ENCODE assay signal across 27 cellular contexts in the genomic region with DNA sequence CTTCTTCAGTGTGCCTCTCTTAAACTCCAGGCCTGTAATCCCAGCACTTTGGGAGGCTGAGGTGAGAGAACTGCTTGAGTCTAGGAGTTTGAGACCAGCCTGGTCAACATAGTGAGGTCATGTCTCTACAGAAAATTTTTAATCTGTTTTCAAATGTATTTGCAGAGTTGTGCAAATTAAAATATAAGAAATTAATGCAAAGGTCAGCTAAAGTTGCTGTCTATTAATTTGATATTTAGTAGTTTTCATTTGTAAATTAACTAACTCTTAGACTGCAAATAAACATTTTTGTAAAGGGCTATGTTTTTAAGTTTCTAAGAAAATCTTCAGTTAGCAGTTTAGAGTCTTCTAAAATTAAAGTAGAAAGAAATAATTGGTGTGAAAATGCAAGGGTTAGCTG.
"Had no signal": no experiment of that assay in that cellular context is flagged by ENCODE, and none has a peak within 500 bp of the region (broad histone marks: within the 10 kb centered on the region; RNA-seq: fewer than 3 reads in every experiment).

No MANE protein-coding gene starts in this region.

- H3K27me3 ChIP-seq: brain microvascular endothelial cell, foreskin keratinocyte, heart left ventricle, sigmoid colon, upper lobe of left lung, vagina had no signal

- H3K27ac ChIP-seq: brain microvascular endothelial cell, esophagus muscularis mucosa, foreskin keratinocyte, heart left ventricle, sigmoid colon, vagina had no signal

- DNase-seq: activated B cell treated with CpG ODN at 0.5 μM for 24 hours; activated CD4-positive, alpha-beta T cell treated with anti-CD3 and anti-CD28 coated beads, Interleukin-2, amount 50 U/mL, for 1 hour; activated CD8-positive, alpha-beta T cell treated with anti-CD3 and anti-CD28 coated beads for 36 hours; activated gamma-delta T cell treated with Interleukin-2 at 50 U/mL for 16 hours; activated naive CD4-positive, alpha-beta T cell treated with anti-CD3 and anti-CD28 coated beads, Interleukin-2, amount 50 U/mL, for 16 hours; activated T-cell treated with anti-CD3 and anti-CD28 coated beads, Interleukin-2, amount 50 U/mL, for 4 hours; amniotic stem cell; brain microvascular endothelial cell; cortex of kidney; effector memory CD8-positive, alpha-beta T cell; foreskin keratinocyte; heart left ventricle; hypothalamus; immature natural killer cell; mucosa of descending colon; sigmoid colon; small intestine; stimulated activated CD4-positive, alpha-beta T cell treated with anti-CD3 and anti-CD28 coated beads, Interleukin-4, amount 100 ng/mL, for 24 hours; T-helper 2 cell; upper lobe of left lung had no signal

- ATAC-seq: activated CD8-positive, alpha-beta T cell treated with anti-CD3 and anti-CD28 coated beads for 36 hours; activated T-cell treated with anti-CD3 and anti-CD28 coated beads, Interleukin-2, amount 50 U/mL, for 4 hours; activated T-helper 17 cell treated with anti-CD3 and anti-CD28 coated beads, Interleukin-2, amount 50 U/mL, for 72 hours; effector memory CD8-positive, alpha-beta T cell; foreskin keratinocyte; heart left ventricle; mucosa of descending colon; natural killer cell treated with Interleukin-12 subunit alpha and Interleukin-12 subunit beta and Interleukin-15 and Interleukin-18, amount 100 ng/mL, for 72 hours; stimulated activated effector memory CD8-positive, alpha-beta T cell treated with anti-CD3 and anti-CD28 coated beads, Interleukin-12 subunit alpha, Interleukin-12 subunit beta, amount 100 ng/mL, for 72 hours had no signal

- H3K4me3 ChIP-seq: esophagus muscularis mucosa, heart left ventricle, mucosa of descending colon, sigmoid colon, upper lobe of left lung, vagina had no signal

- H3K27ac Mint-ChIP-seq: activated B cell treated with CpG ODN at 0.5 μM for 24 hours; activated CD8-positive, alpha-beta T cell treated with anti-CD3 and anti-CD28 coated beads for 36 hours; activated T-helper 17 cell treated with anti-CD3 and anti-CD28 coated beads, Interleukin-2, amount 50 U/mL, for 72 hours; effector memory CD8-positive, alpha-beta T cell; immature natural killer cell; memory B cell; natural killer cell treated with Interleukin-12 subunit alpha and Interleukin-12 subunit beta and Interleukin-15 and Interleukin-18, amount 100 ng/mL, for 72 hours; stimulated activated effector memory CD8-positive, alpha-beta T cell treated with anti-CD3 and anti-CD28 coated beads, Interleukin-12 subunit alpha, Interleukin-12 subunit beta, amount 100 ng/mL, for 72 hours; stimulated activated naive CD8-positive, alpha-beta T cell treated with anti-CD3 and anti-CD28 coated beads, Interleukin-15, Interleukin-2, amounts not matched to agents 100 ng/mL and 50 ng/mL, for 24 hours had no signal

- H3K9me3 ChIP-seq: esophagus muscularis mucosa, heart left ventricle, mucosa of descending colon, sigmoid colon, upper lobe of left lung, vagina had no signal

- H3K4me1 Mint-ChIP-seq: activated B cell treated with CpG ODN at 0.5 μM for 24 hours; activated T-helper 17 cell treated with anti-CD3 and anti-CD28 coated beads, Interleukin-2, amount 50 U/mL, for 72 hours; immature natural killer cell; memory B cell; stimulated activated effector memory CD8-positive, alpha-beta T cell treated with anti-CD3 and anti-CD28 coated beads, Interleukin-12 subunit alpha, Interleukin-12 subunit beta, amount 100 ng/mL, for 72 hours had no signal

- H3K9me3 Mint-ChIP-seq: activated B cell treated with CpG ODN at 0.5 μM for 24 hours; activated CD8-positive, alpha-beta T cell treated with anti-CD3 and anti-CD28 coated beads for 36 hours; activated T-cell treated with anti-CD3 and anti-CD28 coated beads, Interleukin-2, amount 50 U/mL, for 4 hours; activated T-helper 17 cell treated with anti-CD3 and anti-CD28 coated beads, Interleukin-2, amount 50 U/mL, for 72 hours; memory B cell; natural killer cell treated with Interleukin-12 subunit alpha and Interleukin-12 subunit beta and Interleukin-15 and Interleukin-18, amount 100 ng/mL, for 72 hours; stimulated activated effector memory CD8-positive, alpha-beta T cell treated with anti-CD3 and anti-CD28 coated beads, Interleukin-12 subunit alpha, Interleukin-12 subunit beta, amount 100 ng/mL, for 72 hours; stimulated activated naive CD8-positive, alpha-beta T cell treated with anti-CD3 and anti-CD28 coated beads, Interleukin-15, Interleukin-2, amounts not matched to agents 100 ng/mL and 50 ng/mL, for 24 hours had no signal

- H3K36me3 ChIP-seq: brain microvascular endothelial cell, esophagus muscularis mucosa, heart left ventricle, sigmoid colon, upper lobe of left lung, vagina had no signal

- H3K4me3 Mint-ChIP-seq: activated B cell treated with CpG ODN at 0.5 μM for 24 hours; activated CD8-positive, alpha-beta T cell treated with anti-CD3 and anti-CD28 coated beads for 36 hours; activated T-cell treated with anti-CD3 and anti-CD28 coated beads, Interleukin-2, amount 50 U/mL, for 4 hours; activated T-helper 17 cell treated with anti-CD3 and anti-CD28 coated beads, Interleukin-2, amount 50 U/mL, for 72 hours; effector memory CD8-positive, alpha-beta T cell; immature natural killer cell; memory B cell; natural killer cell treated with Interleukin-12 subunit alpha and Interleukin-12 subunit beta and Interleukin-15 and Interleukin-18, amount 100 ng/mL, for 72 hours; stimulated activated effector memory CD8-positive, alpha-beta T cell treated with anti-CD3 and anti-CD28 coated beads, Interleukin-12 subunit alpha, Interleukin-12 subunit beta, amount 100 ng/mL, for 72 hours; stimulated activated naive CD8-positive, alpha-beta T cell treated with anti-CD3 and anti-CD28 coated beads, Interleukin-15, Interleukin-2, amounts not matched to agents 100 ng/mL and 50 ng/mL, for 24 hours had no signal

- H3K36me3 Mint-ChIP-seq: immature natural killer cell; memory B cell; natural killer cell treated with Interleukin-12 subunit alpha and Interleukin-12 subunit beta and Interleukin-15 and Interleukin-18, amount 100 ng/mL, for 72 hours; stimulated activated effector memory CD8-positive, alpha-beta T cell treated with anti-CD3 and anti-CD28 coated beads, Interleukin-12 subunit alpha, Interleukin-12 subunit beta, amount 100 ng/mL, for 72 hours had no signal
